Comparison of ENCODE assay signal across 8 cellular contexts in the genomic region with DNA sequence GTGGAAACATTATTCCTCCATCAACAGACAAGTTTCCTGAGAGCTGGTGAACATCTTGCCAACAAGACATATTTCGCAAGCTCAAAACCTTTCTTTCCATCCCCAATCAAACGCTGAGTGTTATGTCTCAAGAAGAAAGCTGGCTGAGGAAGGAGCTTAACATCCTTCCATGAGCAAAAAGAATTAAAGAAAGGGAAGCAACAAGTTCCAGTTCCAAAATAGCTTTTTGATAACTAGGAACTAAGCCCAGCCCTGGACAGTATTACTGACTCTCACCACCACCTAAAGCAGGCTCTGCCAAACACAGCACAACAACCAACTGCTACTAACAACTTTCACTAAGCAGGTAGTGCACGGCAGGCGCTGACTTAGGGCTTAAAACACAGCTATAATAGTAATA. TPM values are rescaled to one million over a fixed set of nuclear protein-coding genes. Genes with fewer than 3 reads are reported as not detected.
A peak's percentile ranks its signal among the peaks of the same experiment; 100 is the strongest.
DNase-seq lines count a peak whose midpoint lies in the region; ATAC-seq lines count a peak whose summit lies in the region.

No MANE protein-coding gene starts in this region.

- H3K36me3 ChIP-seq in adipocyte (ENCODE audit: control insufficient read depth, insufficient read depth, low read length, severe bottlenecking) (no peaks in the 10 kb centered on the region), subcutaneous abdominal adipose tissue (ENCODE audit: control insufficient read depth in 5 of 5, insufficient read depth in 5 of 5, low read length in 5 of 5) (peaks cover 0 to 4% (median 0%) of the 10 kb centered on the region in 5 donors)

- no peaks in the 10 kb centered on the region for H3K9me3 Mint-ChIP-seq in IgD-negative memory B cell
- H3K9me3 Mint-ChIP-seq in stimulated activated naive B cell treated with anti-CD40 and anti-IgM and Interleukin-4, amounts not matched to agents 10 μg/mL and 1 μg/mL and 100 μg/mL, for 72 hours, result no peaks in the 10 kb centered on the region

- DNase-seq in adipocyte (ENCODE audit: low read depth) (peak; percentile 90), left lobe of liver (ENCODE audit: low spot score) (no peak)
- DNase-seq in stimulated activated naive B cell treated with anti-CD40 and anti-IgM and Interleukin-4, amounts not matched to agents 10 μg/mL and 1 μg/mL and 100 μg/mL, for 72 hours, result no peak
- no peak for DNase-seq in stimulated activated naive CD4-positive, alpha-beta T cell (lab: John Stamatoyannopoulos, UW)

- no peaks in the 10 kb centered on the region for H3K9me3 ChIP-seq in adipocyte (ENCODE audit: control insufficient read depth, low read length)
- no peaks in the 10 kb centered on the region for H3K9me3 ChIP-seq in subcutaneous abdominal adipose tissue (ENCODE audit: control insufficient read depth in 5 of 5, low read length in 5 of 5)

- H3K27me3 Mint-ChIP-seq in IgD-negative memory B cell, result no peaks in the 10 kb centered on the region
- no peaks in the 10 kb centered on the region for H3K27me3 Mint-ChIP-seq in stimulated activated naive B cell treated with anti-CD40 and anti-IgM and Interleukin-4, amounts not matched to agents 10 μg/mL and 1 μg/mL and 100 μg/mL, for 72 hours

- no peak overlapping the region for H3K4me3 Mint-ChIP-seq in IgD-negative memory B cell
- H3K4me3 Mint-ChIP-seq in stimulated activated naive B cell treated with anti-CD40 and anti-IgM and Interleukin-4, amounts not matched to agents 10 μg/mL and 1 μg/mL and 100 μg/mL, for 72 hours, result no peak overlapping the region

- peak overlapping the region; percentile 52 for H3K27ac ChIP-seq in subcutaneous abdominal adipose tissue (ENCODE audit: low read depth, low read length)

- peak overlapping the region in 2 of 3 donors; percentile 40 to 72 for H3K27ac Mint-ChIP-seq in IgD-negative memory B cell
- H3K27ac Mint-ChIP-seq in stimulated activated naive B cell treated with anti-CD40 and anti-IgM and Interleukin-4, amounts not matched to agents 10 μg/mL and 1 μg/mL and 100 μg/mL, for 72 hours, result no peak overlapping the region

- H3K9ac ChIP-seq in adipocyte (ENCODE audit: low read length) (peak overlapping the region; percentile 46), subcutaneous abdominal adipose tissue (ENCODE audit: low read length in 5 of 5) (peak overlapping the region in 2 of 5 donors; percentile 2 to 33)

- H3K36me3 Mint-ChIP-seq in IgD-negative memory B cell, result no peaks in the 10 kb centered on the region
- H3K36me3 Mint-ChIP-seq in stimulated activated naive B cell treated with anti-CD40 and anti-IgM and Interleukin-4, amounts not matched to agents 10 μg/mL and 1 μg/mL and 100 μg/mL, for 72 hours, result peaks cover 23 to 32% of the 10 kb centered on the region in 2 donors

- H3K4me3 ChIP-seq in adipocyte (ENCODE audit: low read length), result peak overlapping the region; percentile 42
- H3K4me3 ChIP-seq in subcutaneous abdominal adipose tissue (ENCODE audit: low read depth in 1 of 5, low read length in 5 of 5), result peak overlapping the region in 1 of 5 donors; percentile 42

- H3K4me1 ChIP-seq in adipocyte (ENCODE audit: control insufficient read depth, insufficient read depth, low read length), result peaks cover 81% of the 10 kb centered on the region
- H3K4me1 ChIP-seq in subcutaneous abdominal adipose tissue (ENCODE audit: control insufficient read depth in 5 of 5, insufficient read depth in 5 of 5, low read length in 5 of 5), result peaks cover 24 to 82% (median 77%) of the 10 kb centered on the region in 5 donors

- peaks cover 34 to 61% (median 55%) of the 10 kb centered on the region in 3 donors for H3K4me1 Mint-ChIP-seq in IgD-negative memory B cell
- H3K4me1 Mint-ChIP-seq in stimulated activated naive B cell treated with anti-CD40 and anti-IgM and Interleukin-4, amounts not matched to agents 10 μg/mL and 1 μg/mL and 100 μg/mL, for 72 hours, result peaks cover 45 to 78% of the 10 kb centered on the region in 2 donors

- H3K27me3 ChIP-seq in adipocyte (replicated peaks; ENCODE audit: control insufficient read depth, insufficient read depth, low read length), result no peaks in the 10 kb centered on the region
- no peaks in the 10 kb centered on the region for H3K27me3 ChIP-seq in subcutaneous abdominal adipose tissue (ENCODE audit: control insufficient read depth in 5 of 5, insufficient read depth in 4 of 5, low read length in 5 of 5)

- ATAC-seq in left lobe of liver (peak; percentile 15), HG03521 (IDR thresholded peaks at IDR 0.05; ENCODE audit: unreplicated experiment) (no peak), GM21786 (IDR thresholded peaks at IDR 0.05; ENCODE audit: unreplicated experiment) (no peak)
- no peak for ATAC-seq in stimulated activated naive B cell treated with anti-CD40 and anti-IgM and Interleukin-4, amounts not matched to agents 10 μg/mL and 1 μg/mL and 100 μg/mL, for 72 hours (replicated peaks)

RNA-seq across cellular contexts. Expression of a gene that starts 50.2 kb away (rescaled TPM):
- 419 TPM for polyA plus RNA-seq in IgD-negative memory B cell
- 91.4 TPM for total RNA-seq in left lobe of liver
